ENCODE assay signal across 1 cellular context in genomic region chr1:29801561-29801973, GRCh38.
TF ChIP-seq lines count a peak whose summit lies in the region.

No MANE protein-coding gene starts in this region.

TF ChIP-seq in SK-N-SH, 30 proteins besides CTCF, POLR2A, EP300 and RAD21 (continued from another document):
- TF ChIP-seq GATA2 (CRISPR knock-in tag; IDR thresholded peaks at IDR 0.05) (no peak), USF1 (IDR thresholded peaks at IDR 0.05; ENCODE audit: borderline replicate concordance, low read depth) (no peak), TEAD4 (IDR thresholded peaks at IDR 0.05; ENCODE audit: borderline replicate concordance, insufficient read depth) (no peak), IRF3 (IDR thresholded peaks at IDR 0.05; ENCODE audit: low read depth, low read length) (no peak), MAX (IDR thresholded peaks at IDR 0.05; ENCODE audit: low read depth) (no peak), PBX3 (IDR thresholded peaks at IDR 0.05) (no peak), ELF1 (IDR thresholded peaks at IDR 0.05) (no peak), FOXM1 (IDR thresholded peaks at IDR 0.05; ENCODE audit: low read depth) (no peak), SIN3A (IDR thresholded peaks at IDR 0.05; ENCODE audit: borderline replicate concordance, low read depth, low read length) (no peak), NRF1 (IDR thresholded peaks at IDR 0.05; ENCODE audit: low read depth, low read length) (no peak)
